Comparison of ENCODE assay signal across 23 cellular contexts in genomic region chr12:123923927-123924326, GRCh38.
"Had no signal": no experiment of that assay in that cellular context is flagged by ENCODE, and none has a peak within 500 bp of the region (broad histone marks: within the 10 kb centered on the region; RNA-seq: fewer than 3 reads in every experiment).

No MANE protein-coding gene starts in this region.

- H3K27me3 ChIP-seq: colonic mucosa, left lung had no signal

- H3K4me3 ChIP-seq: colonic mucosa, esophagus squamous epithelium, gastrocnemius medialis, heart right ventricle, left lung, lower lobe of right lung had no signal

- DNase-seq: colonic mucosa; cortex of kidney; effector CD8-positive, alpha-beta T cell; effector memory CD8-positive, alpha-beta T cell; endodermal cell; erythroblast; esophagus squamous epithelium; foreskin fibroblast; foreskin melanocyte; gastrocnemius medialis; glutamatergic neuron; head of caudate nucleus; heart right ventricle; hippocampal formation; left cardiac atrium; left lung; left ventricle myocardium superior; lower lobe of right lung; mesenchymal stem cell; midbrain had no signal

- H3K27ac Mint-ChIP-seq: dendritic cell treated with granulocyte-macrophage colony-stimulating factor and Interleukin-4, amounts not matched to agents 40 ng/mL and 50 ng/mL, for 4 days; effector memory CD8-positive, alpha-beta T cell; endodermal cell had no signal

- H3K9me3 ChIP-seq: colonic mucosa, esophagus squamous epithelium, gastrocnemius medialis, heart right ventricle, left lung, lower lobe of right lung had no signal

- H3K27ac ChIP-seq: colonic mucosa, epithelial cell of prostate, esophagus squamous epithelium, gastrocnemius medialis, heart right ventricle, left lung, lower lobe of right lung had no signal

- H3K4me1 ChIP-seq: colonic mucosa, esophagus squamous epithelium, gastrocnemius medialis, heart right ventricle, left lung, lower lobe of right lung had no signal

- H3K9me3 Mint-ChIP-seq: dendritic cell treated with granulocyte-macrophage colony-stimulating factor and Interleukin-4, amounts not matched to agents 40 ng/mL and 50 ng/mL, for 4 days; effector memory CD8-positive, alpha-beta T cell; endodermal cell had no signal

- ATAC-seq: effector memory CD8-positive, alpha-beta T cell; esophagus mucosa; gastrocnemius medialis; heart right ventricle; left cardiac atrium; left lung; left ventricle myocardium superior; lower lobe of right lung had no signal

- H3K36me3 ChIP-seq: colonic mucosa, esophagus squamous epithelium, gastrocnemius medialis, heart right ventricle, left lung, lower lobe of right lung had no signal

- H3K4me1 Mint-ChIP-seq: endodermal cell had no signal

- H3K4me3 Mint-ChIP-seq: dendritic cell treated with granulocyte-macrophage colony-stimulating factor and Interleukin-4, amounts not matched to agents 40 ng/mL and 50 ng/mL, for 4 days; effector memory CD8-positive, alpha-beta T cell; endodermal cell had no signal
